Comparison of ENCODE assay signal across 9 cellular contexts in genomic region chr12:75505706-75506312, GRCh38. TPM values are rescaled to one million over a fixed set of nuclear protein-coding genes. Genes with fewer than 3 reads are reported as not detected.
DNase-seq lines count a peak whose midpoint lies in the region; ATAC-seq, FAIRE-seq and TF ChIP-seq lines count a peak whose summit lies in the region.
"Had no signal": no experiment of that assay in that cellular context is flagged by ENCODE, and none has a peak within 500 bp of the region (broad histone marks: within the 10 kb centered on the region; RNA-seq: fewer than 3 reads in every experiment).

No MANE protein-coding gene starts in this region.

- intact Hi-C loops in transverse colon (cut with DNase I; ENCODE audit: low total_unique reads): loop anchor here (2.0 kb wide), 1 partner anchor 25 kb away; the partner anchor contains the start of gene GLIPR1
- intact Hi-C loops in aorta (cut with DNase I): loop anchor here in 1 of 2 donors (5.0 kb wide), 1 partner anchor 174 kb away; the partner anchor contains the start of genes CAPS2 and GLIPR1L1

- no peak for TF ChIP-seq EP300 in transverse colon (IDR thresholded peaks at IDR 0.05; ENCODE audit: low read depth)

- DNase-seq in AG09309 (ENCODE audit: low read depth) (no peak), GM18507 (ENCODE audit: extremely low spot score, insufficient read length, low read depth) (no peak), RKO (ENCODE audit: low spot score) (peak; percentile 77), fibroblast of pulmonary artery (ENCODE audit: low read depth) (peak; percentile 68), transverse colon (no peak), aorta (no peak), GM19240 (ENCODE audit: insufficient read length, low spot score) (no peak)

- 70 to 78% methylated on average over 2 of the region's 2 CpGs for WGBS in transverse colon (ENCODE audit: low coverage in 1 of 2), 2 donors
- WGBS in aorta, 2 donors: 50 to 59% methylated on average over 2 of the region's 2 CpGs

- peak; percentile 12 for FAIRE-seq in GM18507 (lab: Jason Lieb, UNC)

- H3K36me3 ChIP-seq in transverse colon: peaks cover 0 to 39% (median 15%) of the 10 kb centered on the region in 4 donors
- H3K36me3 ChIP-seq in aorta (ENCODE audit: control insufficient read depth in 1 of 2, insufficient read depth in 2 of 2, low read length in 1 of 2): peaks cover 0 to 6% of the 10 kb centered on the region in 2 donors

- H3K4me3 ChIP-seq in AG09309 (ENCODE audit: control insufficient read depth, low read depth, low read length) (no peak overlapping the region), fibroblast of pulmonary artery (replicated peaks; ENCODE audit: low read depth, low read length) (no peak overlapping the region), transverse colon (no peak overlapping the region), aorta (ENCODE audit: low read length in 2 of 2) (no peak overlapping the region)

- TF ChIP-seq CTCF in AG09309 (IDR thresholded peaks at IDR 0.05; ENCODE audit: control insufficient read depth, insufficient read depth, low read depth, low read length, missing control alignments) (peak; percentile 53), fibroblast of pulmonary artery (IDR thresholded peaks at IDR 0.05; ENCODE audit: low read length, missing control alignments) (peak; percentile 76), transverse colon (IDR thresholded peaks at IDR 0.05) (peak; percentile 29 to 53 (median 38))

- H3K27ac ChIP-seq in transverse colon: no peak overlapping the region
- H3K27ac ChIP-seq in aorta (ENCODE audit: low read depth in 1 of 2, low read length in 2 of 2): no peak overlapping the region
- H3K27ac ChIP-seq: epithelial cell of prostate had no signal

- ATAC-seq in aorta (ENCODE audit: low FRiP score) (no peak), HG02981 (IDR thresholded peaks at IDR 0.05; ENCODE audit: unreplicated experiment) (no peak)

- in situ Hi-C loops in transverse colon (cut with MboI; ENCODE audit: low pct_ligation_motif_present in 1 of 4, low pct_unique_long_range_greater_than_20kb in 1 of 4, low sequenced_read_pairs in 3 of 4): loop anchor here in 2 of 4 donors (10.0 kb wide), 1 partner anchor 171 kb away; the partner anchor contains the start of genes CAPS2 (in 2 of the 2) and GLIPR1L1 (in 2 of the 2)

- H3K4me1 ChIP-seq in transverse colon: peaks cover 9 to 14% (median 10%) of the 10 kb centered on the region in 4 donors
- H3K4me1 ChIP-seq in aorta (ENCODE audit: control insufficient read depth in 1 of 2, insufficient read depth in 2 of 2, low read length in 2 of 2): no peaks in the 10 kb centered on the region

- no peaks in the 10 kb centered on the region for H3K9me3 ChIP-seq in transverse colon
- H3K9me3 ChIP-seq in aorta (ENCODE audit: control insufficient read depth, low read length): no peaks in the 10 kb centered on the region

- H3K27me3 ChIP-seq in transverse colon (no peaks in the 10 kb centered on the region), aorta (ENCODE audit: control insufficient read depth in 1 of 2, insufficient read depth in 2 of 2, low read length in 1 of 2) (no peaks in the 10 kb centered on the region)

- TF ChIP-seq POLR2A in transverse colon (IDR thresholded peaks at IDR 0.05): no peak

RNA-seq across cellular contexts. Expression of gene KRR1, which starts 5.6 kb away (rescaled TPM):
- total RNA-seq in transverse colon (10 to 100 TPM in 2 of 4 donors, 1 to 10 TPM in 2; 3.2 to 28.1 (median 11.7) TPM), aorta (10 to 100 TPM; 38.6 to 42.5 TPM)
- 10 to 100 TPM in 1 of 2 donors, 1 to 10 TPM in 1; 3.8 to 17.8 TPM for polyA plus RNA-seq in aorta

RNA-seq across cellular contexts. Expression of gene GLIPR1, which starts 25.3 kb away (rescaled TPM):
- total RNA-seq in transverse colon (10 to 100 TPM in 1 of 4 donors, 1 to 10 TPM in 3; 3.3 to 10.6 (median 3.6) TPM), aorta (100 to 1,000 TPM; 152 to 230 TPM)
- polyA plus RNA-seq in aorta: 10 to 100 TPM; 41.3 to 47.8 TPM

Comparison
In these comparisons a context has a peak if more than half of its experiments do, and no peak if none do; other contexts are left out.
1. DNase-seq: peak in RKO (single experiment) and fibroblast of pulmonary artery (single experiment); none in AG09309 (single experiment), GM18507 (single experiment), transverse colon (single experiment), aorta (0 of 2) and GM19240 (single experiment).
2. RNA of gene GLIPR1, which starts 25.3 kb away (total RNA-seq): 152 to 230 TPM in aorta; 3.3 to 10.6 TPM in transverse colon; every median in the first group is over 10 times any median in the second.
3. Peak in every context shown above with its lines, with median percentiles within 50 percentile points of each other: CTCF ChIP-seq.